ENCODE assay signal across 15 cellular contexts in genomic region chr18:61039251-61039650, GRCh38.
DNase-seq lines count a peak whose midpoint lies in the region; ATAC-seq and TF ChIP-seq lines count a peak whose summit lies in the region.
"Had no signal": no experiment of that assay in that cellular context is flagged by ENCODE, and none has a peak within 500 bp of the region (broad histone marks: within the 10 kb centered on the region; RNA-seq: fewer than 3 reads in every experiment).

No MANE protein-coding gene starts in this region.

- no peak overlapping the region for H3K4me3 Mint-ChIP-seq in GM23338
- H3K4me3 Mint-ChIP-seq: B cell; CD8-positive, alpha-beta T cell; HFFc6 had no signal

- H3K27ac ChIP-seq in GM23338 (ENCODE audit: low read depth): no peak overlapping the region
- H3K27ac ChIP-seq: BLaER1 treated with 17β-estradiol and CSF1 and Interleukin-3, amounts not matched to agents 10 nM and 100 nM; HL-60 had no signal

- H3K4me3 ChIP-seq in GM23338: no peak overlapping the region
- H3K4me3 ChIP-seq: BLaER1 treated with 17β-estradiol and CSF1 and Interleukin-3, amounts not matched to agents 10 nM and 100 nM; GM12878 had no signal

- H3K27ac Mint-ChIP-seq in GM23338: peak overlapping the region; percentile 49; the same call in 1 of the 2 replicates
- H3K27ac Mint-ChIP-seq: B cell; CD8-positive, alpha-beta T cell; HFFc6 had no signal

- H3K27me3 Mint-ChIP-seq in GM23338 (ENCODE audit: insufficient read depth, low read depth, poor library complexity): no peaks in the 10 kb centered on the region
- H3K27me3 Mint-ChIP-seq: B cell had no signal

- ATAC-seq in GM23338: no peak
- no peak for ATAC-seq in HG03280 (IDR thresholded peaks at IDR 0.05; ENCODE audit: unreplicated experiment)
- ATAC-seq: CD8-positive, alpha-beta T cell; GM12878; HCT116 had no signal

- H3K9me3 Mint-ChIP-seq in GM23338: no peaks in the 10 kb centered on the region

- no peaks in the 10 kb centered on the region for H3K36me3 ChIP-seq in GM23338 (ENCODE audit: insufficient read depth)
- H3K36me3 ChIP-seq: BLaER1 treated with 17β-estradiol and CSF1 and Interleukin-3, amounts not matched to agents 10 nM and 100 nM had no signal

- H2AFZ ChIP-seq in GM23338: peak overlapping the region; percentile 72

- no peaks in the 10 kb centered on the region for H3K27me3 ChIP-seq in GM23338 (ENCODE audit: insufficient read depth)
- H3K27me3 ChIP-seq: BLaER1 treated with 17β-estradiol and CSF1 and Interleukin-3, amounts not matched to agents 10 nM and 100 nM had no signal

- no peaks in the 10 kb centered on the region for H3F3A ChIP-seq in GM23338 (replicated peaks; ENCODE audit: low read depth)

- TF ChIP-seq CTCF in GM23338 (conservative IDR thresholded peaks at IDR 0.05; ENCODE audit: low read depth in 2 of 2): no peak

- H4K20me1 ChIP-seq in GM23338 (replicated peaks; ENCODE audit: insufficient read depth): peaks cover 3% of the 10 kb centered on the region; the same call in 1 of the 2 replicates
- H4K20me1 ChIP-seq: BLaER1 treated with 17β-estradiol and CSF1 and Interleukin-3, amounts not matched to agents 10 nM and 100 nM had no signal

- H3K79me2 ChIP-seq in GM23338 (replicated peaks; ENCODE audit: insufficient read depth): no peaks in the 10 kb centered on the region

- peaks cover 9% of the 10 kb centered on the region for H3K4me1 Mint-ChIP-seq in GM23338
- H3K4me1 Mint-ChIP-seq: B cell had no signal

- H3K4me1 ChIP-seq in GM23338 (ENCODE audit: insufficient read depth): 0 out of 2 replicates have a peak, but pooled peaks cover 3% of the 10 kb centered on the region
- H3K4me1 ChIP-seq: BLaER1 treated with 17β-estradiol and CSF1 and Interleukin-3, amounts not matched to agents 10 nM and 100 nM had no signal

- H3K36me3 Mint-ChIP-seq in GM23338 (ENCODE audit: low read depth): no peaks in the 10 kb centered on the region
- H3K36me3 Mint-ChIP-seq: CD8-positive, alpha-beta T cell had no signal

- H3K4me2 ChIP-seq in GM23338: no peak overlapping the region
- H3K4me2 ChIP-seq: BLaER1 treated with 17β-estradiol and CSF1 and Interleukin-3, amounts not matched to agents 10 nM and 100 nM had no signal

- H3K9me2 ChIP-seq in GM23338 (ENCODE audit: insufficient read depth): no peaks in the 10 kb centered on the region

- DNase-seq in GM23338 (ENCODE audit: low spot score): no peak
- peak; percentile 92 for DNase-seq in cerebellar cortex (ENCODE audit: low spot score)
- peak; percentile 7 for DNase-seq in iPS-NIHi11 (ENCODE audit: low spot score)
- no peak for DNase-seq in NCI-H2171 treated with DMSO at 0.1 percent for 48 hours (lab: John Stamatoyannopoulos, UW)
- no peak for DNase-seq in central memory CD4-positive, alpha-beta T cell
- DNase-seq: Calu3; CD8-positive, alpha-beta T cell; DMS79 treated with DMSO at 0.1 percent for 48 hours; HFFc6 had no signal

TF ChIP-seq in GM23338, 12 proteins besides CTCF, POLR2A, EP300 and RAD21 (continues in another document):
- TF ChIP-seq POLR2AphosphoS5 (IDR thresholded peaks at IDR 0.05; ENCODE audit: low read depth) (no peak), ETS1 (IDR thresholded peaks at IDR 0.05) (no peak), ZNF331 (CRISPR knock-in tag; IDR thresholded peaks at IDR 0.05; ENCODE audit: low read depth) (no peak), ZNF114 (CRISPR knock-in tag; IDR thresholded peaks at IDR 0.05) (no peak), JUNB (IDR thresholded peaks at IDR 0.05; ENCODE audit: unreplicated experiment) (no peak), EZH2phosphoT487 (IDR thresholded peaks at IDR 0.05; ENCODE audit: unreplicated experiment) (no peak), CREB1 (CRISPR knock-in tag; IDR thresholded peaks at IDR 0.05; ENCODE audit: low read depth) (no peak), NANOG (IDR thresholded peaks at IDR 0.05; ENCODE audit: borderline replicate concordance) (no peak), STAT1 (IDR thresholded peaks at IDR 0.05; ENCODE audit: unreplicated experiment) (no peak), ZNF462 (CRISPR knock-in tag; IDR thresholded peaks at IDR 0.05) (no peak)

Comparison
In these comparisons a context has a peak if more than half of its experiments do, and no peak if none do; other contexts are left out.
1. DNase-seq: peak in cerebellar cortex (single experiment) and iPS-NIHi11 (single experiment); none in GM23338 (single experiment), NCI-H2171 treated with DMSO at 0.1 percent for 48 hours (single experiment) and central memory CD4-positive, alpha-beta T cell (single experiment).